6 cellular contexts compared by ENCODE assay signal in the genomic region with DNA sequence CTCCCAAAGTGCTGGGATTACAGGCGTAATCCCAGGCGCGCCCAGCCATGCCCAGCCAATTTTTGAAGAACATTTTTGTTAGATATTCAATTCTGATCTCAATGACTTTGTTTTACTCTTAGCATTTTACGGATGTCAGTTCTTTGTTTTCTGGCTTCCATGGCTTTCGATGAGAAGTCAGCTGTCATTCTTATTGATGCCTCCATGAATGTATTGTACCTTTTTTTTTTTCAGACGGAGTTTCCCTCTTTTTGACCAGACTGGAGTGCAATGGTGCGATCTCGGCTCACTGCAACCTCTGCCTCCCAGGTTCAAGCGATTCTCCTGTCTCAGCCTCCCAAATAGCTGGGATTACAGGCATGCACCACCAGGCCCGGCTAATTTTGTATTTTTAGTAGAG.
TF ChIP-seq lines count a peak whose summit lies in the region.

No MANE protein-coding gene starts in this region.

TF ChIP-seq in HCT116, 20 proteins besides CTCF, POLR2A, EP300 and RAD21:
- TF ChIP-seq CBX3 (IDR thresholded peaks at IDR 0.05; ENCODE audit: low read depth), result peak; percentile 67; the same call in 1 of the 2 replicates

TF ChIP-seq in HEK293, 187 proteins besides CTCF, POLR2A, EP300 and RAD21:
- TF ChIP-seq SETDB1 (IDR thresholded peaks at IDR 0.05; ENCODE audit: insufficient read length, low read length), result peak; percentile 20

TF ChIP-seq in WTC11, 78 proteins besides CTCF, POLR2A, EP300 and RAD21:
- TF ChIP-seq ZNF317 (CRISPR knock-in tag; IDR thresholded peaks at IDR 0.05; ENCODE audit: borderline replicate concordance, low read depth), result peak; percentile 84; the same call in 1 of the 2 replicates
TF ChIP-seq in WTC11: peak in this region for 1; not testable (repeated sequence) for 77.

TF ChIP-seq in GM12878, 131 proteins besides CTCF, POLR2A, EP300 and RAD21:
- TF ChIP-seq CBX5 (IDR thresholded peaks at IDR 0.05; ENCODE audit: low read depth), result 0 out of 2 replicates have a peak, but pooled peaks have one; percentile 26

TF ChIP-seq in K562, 482 proteins besides CTCF, POLR2A, EP300 and RAD21:
- TF ChIP-seq TRIM28 (IDR thresholded peaks at IDR 0.05) (peak; percentile 97), CBX5 (IDR thresholded peaks at IDR 0.05; ENCODE audit: borderline replicate concordance, low read depth) (peak; percentile 70; the same call in 1 of the 2 replicates), ZNF384 (IDR thresholded peaks at IDR 0.05; ENCODE audit: low read depth, low read length) (peak; percentile 66; the same call in 1 of the 2 replicates), ZNF280A (IDR thresholded peaks at IDR 0.05; ENCODE audit: low read depth, partially characterized antibody) (peak; percentile 87), CBX3 (IDR thresholded peaks at IDR 0.05; ENCODE audit: borderline replicate concordance in 1 of 2, low read length in 2 of 2) (peak in 1 of 2 experiments; percentile 90; a peak in 2 of 3 replicates), TRIM24 (IDR thresholded peaks at IDR 0.05) (peak; percentile 60 to 75)
- TF ChIP-seq, protein P1, sequence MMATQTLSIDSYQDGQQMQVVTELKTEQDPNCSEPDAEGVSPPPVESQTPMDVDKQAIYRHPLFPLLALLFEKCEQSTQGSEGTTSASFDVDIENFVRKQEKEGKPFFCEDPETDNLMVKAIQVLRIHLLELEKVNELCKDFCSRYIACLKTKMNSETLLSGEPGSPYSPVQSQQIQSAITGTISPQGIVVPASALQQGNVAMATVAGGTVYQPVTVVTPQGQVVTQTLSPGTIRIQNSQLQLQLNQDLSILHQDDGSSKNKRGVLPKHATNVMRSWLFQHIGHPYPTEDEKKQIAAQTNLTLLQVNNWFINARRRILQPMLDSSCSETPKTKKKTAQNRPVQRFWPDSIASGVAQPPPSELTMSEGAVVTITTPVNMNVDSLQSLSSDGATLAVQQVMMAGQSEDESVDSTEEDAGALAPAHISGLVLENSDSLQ (IDR thresholded peaks at IDR 0.05), result peak; percentile 28; the same call in 1 of the 2 replicates

TF ChIP-seq in HepG2, 621 proteins besides CTCF, POLR2A, EP300 and RAD21:
- TF ChIP-seq ZNF317 (CRISPR knock-in tag; IDR thresholded peaks at IDR 0.05), result peak; percentile 98
